16 cellular contexts compared by ENCODE assay signal in the genomic region with DNA sequence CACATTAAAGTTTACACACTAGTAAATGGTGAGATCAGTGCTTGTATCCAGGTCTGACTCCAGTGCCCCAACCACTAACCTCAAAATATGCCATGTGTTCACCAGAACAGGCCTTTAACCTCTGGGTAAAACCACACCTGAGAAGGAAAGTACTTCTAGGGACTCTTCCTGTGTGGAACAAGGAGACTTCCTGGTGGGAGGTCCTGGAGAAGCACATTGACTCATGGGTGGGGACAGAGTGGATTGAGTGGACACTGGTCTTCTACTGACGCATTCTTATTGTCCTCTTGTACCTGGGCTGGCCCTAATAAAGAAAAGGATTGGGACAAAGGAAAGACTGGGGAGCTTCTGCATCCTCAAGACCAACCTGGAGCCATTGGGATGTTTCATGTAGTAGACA. TPM values are rescaled to one million over a fixed set of nuclear protein-coding genes. Genes with fewer than 3 reads are reported as not detected.
DNase-seq lines count a peak whose midpoint lies in the region; ATAC-seq, FAIRE-seq and TF ChIP-seq lines count a peak whose summit lies in the region.
"Had no signal": no experiment of that assay in that cellular context is flagged by ENCODE, and none has a peak within 500 bp of the region (broad histone marks: within the 10 kb centered on the region; RNA-seq: fewer than 3 reads in every experiment).

No MANE protein-coding gene starts in this region.

- no peaks in the 10 kb centered on the region for H3K36me3 Mint-ChIP-seq in osteocyte (ENCODE audit: unreplicated experiment)
- H3K36me3 Mint-ChIP-seq in stimulated activated effector memory CD8-positive, alpha-beta T cell treated with anti-CD3 and anti-CD28 coated beads, Interleukin-12 subunit alpha, Interleukin-12 subunit beta, amount 100 ng/mL, for 72 hours, result no peaks in the 10 kb centered on the region

- DNase-seq in left ventricle myocardium inferior (no peak), cardiac septum (ENCODE audit: low spot score) (no peak), kidney tubule cell (ENCODE audit: low spot score) (peak; percentile 21), osteocyte (ENCODE audit: extremely low spot score, unreplicated experiment) (peak; percentile 17), NCI-H748 (lab: John Stamatoyannopoulos, UW; ENCODE audit: unreplicated experiment) (no peak), urothelium cell line (ENCODE audit: low spot score) (no peak)
- DNase-seq in stimulated activated effector memory CD8-positive, alpha-beta T cell treated with anti-CD3 and anti-CD28 coated beads, Interleukin-12 subunit alpha, Interleukin-12 subunit beta, amount 100 ng/mL, for 72 hours (ENCODE audit: low spot score in 2 of 2), result no peak
- DNase-seq: C1 segment of cervical spinal cord; Calu3; CD4-positive, alpha-beta T cell; DMS 273 treated with DMSO at 0.1 percent for 48 hours; HCEC 1CT; HFFc6 had no signal

- H3K9me3 Mint-ChIP-seq in osteocyte (ENCODE audit: unreplicated experiment), result peaks cover 5% of the 10 kb centered on the region
- no peaks in the 10 kb centered on the region for H3K9me3 Mint-ChIP-seq in stimulated activated effector memory CD8-positive, alpha-beta T cell treated with anti-CD3 and anti-CD28 coated beads, Interleukin-12 subunit alpha, Interleukin-12 subunit beta, amount 100 ng/mL, for 72 hours
- H3K9me3 Mint-ChIP-seq: CD4-positive, alpha-beta T cell had no signal

- H3K27me3 ChIP-seq in left ventricle myocardium inferior (ENCODE audit: low read depth), result no peaks in the 10 kb centered on the region

- FAIRE-seq in urothelium cell line (lab: Jason Lieb, UNC), result no peak
- FAIRE-seq: A204.1 had no signal

- H3K27ac ChIP-seq in left ventricle myocardium inferior (replicated peaks), result peak overlapping the region; percentile 74
- H3K27ac ChIP-seq: HL-60 had no signal

- no peaks in the 10 kb centered on the region for H3K9me3 ChIP-seq in left ventricle myocardium inferior (replicated peaks)

- no peak for TF ChIP-seq CTCF in left ventricle myocardium inferior (IDR thresholded peaks at IDR 0.05; ENCODE audit: borderline replicate concordance)
- no peak for TF ChIP-seq CTCF in osteocyte (IDR thresholded peaks at IDR 0.05)

- no peaks in the 10 kb centered on the region for H3K4me1 Mint-ChIP-seq in osteocyte (ENCODE audit: unreplicated experiment)
- no peaks in the 10 kb centered on the region for H3K4me1 Mint-ChIP-seq in stimulated activated effector memory CD8-positive, alpha-beta T cell treated with anti-CD3 and anti-CD28 coated beads, Interleukin-12 subunit alpha, Interleukin-12 subunit beta, amount 100 ng/mL, for 72 hours
- H3K4me1 Mint-ChIP-seq: B cell had no signal

- H3K4me3 ChIP-seq in left ventricle myocardium inferior, result no peak overlapping the region

- H3K4me1 ChIP-seq in left ventricle myocardium inferior, result peaks cover 81% of the 10 kb centered on the region

- H3K4me3 Mint-ChIP-seq in osteocyte (ENCODE audit: unreplicated experiment), result no peak overlapping the region
- no peak overlapping the region for H3K4me3 Mint-ChIP-seq in stimulated activated effector memory CD8-positive, alpha-beta T cell treated with anti-CD3 and anti-CD28 coated beads, Interleukin-12 subunit alpha, Interleukin-12 subunit beta, amount 100 ng/mL, for 72 hours
- H3K4me3 Mint-ChIP-seq: B cell; CD4-positive, alpha-beta T cell; HFFc6 had no signal

- ATAC-seq in stimulated activated effector memory CD8-positive, alpha-beta T cell treated with anti-CD3 and anti-CD28 coated beads, Interleukin-12 subunit alpha, Interleukin-12 subunit beta, amount 100 ng/mL, for 72 hours, result no peak

- intact Hi-C loops in left ventricle myocardium inferior (cut with micrococcal nuclease) (no loop called here), cardiac septum (cut with DNase I) (no loop called here)

- H3K27me3 Mint-ChIP-seq in osteocyte (ENCODE audit: unreplicated experiment), result no peaks in the 10 kb centered on the region
- H3K27me3 Mint-ChIP-seq: B cell; CD4-positive, alpha-beta T cell had no signal

- H3K27ac Mint-ChIP-seq in osteocyte (ENCODE audit: unreplicated experiment), result no peak overlapping the region
- no peak overlapping the region for H3K27ac Mint-ChIP-seq in stimulated activated effector memory CD8-positive, alpha-beta T cell treated with anti-CD3 and anti-CD28 coated beads, Interleukin-12 subunit alpha, Interleukin-12 subunit beta, amount 100 ng/mL, for 72 hours
- H3K27ac Mint-ChIP-seq: B cell; CD4-positive, alpha-beta T cell; HFFc6 had no signal

- no peaks in the 10 kb centered on the region for H3K36me3 ChIP-seq in left ventricle myocardium inferior

RNA-seq across cellular contexts. Expression of a gene that starts 43.4 kb away (rescaled TPM):
- total RNA-seq in left ventricle myocardium inferior (35.7 TPM), cardiac septum (41.4 TPM), osteocyte (34.8 and 40.0 TPM in 2 replicates)
- total RNA-seq: B cell; Calu3; CD4-positive, alpha-beta T cell had no signal

Comparison
In these comparisons a context has a peak if more than half of its experiments do, and no peak if none do; other contexts are left out.
1. DNase-seq: peak in kidney tubule cell (single experiment) and osteocyte (single experiment); none in left ventricle myocardium inferior (single experiment), cardiac septum (single experiment), stimulated activated effector memory CD8-positive, alpha-beta T cell treated with anti-CD3 and anti-CD28 coated beads, Interleukin-12 subunit alpha, Interleukin-12 subunit beta, amount 100 ng/mL, for 72 hours (0 of 2), NCI-H748 (single experiment) and urothelium cell line (single experiment).